Comparison of ENCODE assay signal across 1 cellular context in genomic region chr1:185257116-185257946, GRCh38.
A peak's percentile ranks its signal among the peaks of the same experiment; 100 is the strongest.
TF ChIP-seq lines count a peak whose summit lies in the region.

No MANE protein-coding gene starts in this region.

TF ChIP-seq in HEK293, 187 proteins besides CTCF, POLR2A, EP300 and RAD21:
- TF ChIP-seq ZNF768 (tag by site-specific recombination; IDR thresholded peaks at IDR 0.05): 0 out of 2 replicates have a peak, but pooled peaks have one; percentile 1
- TF ChIP-seq PRDM10 (tag by site-specific recombination; IDR thresholded peaks at IDR 0.05): peak; percentile 40
- TF ChIP-seq ZNF335 (tag by site-specific recombination; conservative IDR thresholded peaks at IDR 0.05): peak; percentile 44; the same call in 1 of the 2 replicates
- 0 out of 2 replicates have a peak, but pooled peaks have one; percentile 31 for TF ChIP-seq IKZF3 (tag by site-specific recombination; IDR thresholded peaks at IDR 0.05)
- TF ChIP-seq ZSCAN5A (tag by site-specific recombination; IDR thresholded peaks at IDR 0.05): 0 out of 2 replicates have a peak, but pooled peaks have one; percentile 18
- TF ChIP-seq WT1 (tag by site-specific recombination; IDR thresholded peaks at IDR 0.05): 0 out of 2 replicates have a peak, but pooled peaks have one; percentile 22
- TF ChIP-seq ZBTB26 (tag by site-specific recombination; optimal IDR thresholded peaks at IDR 0.05): peak; percentile 37
- TF ChIP-seq SP7 (tag by site-specific recombination; IDR thresholded peaks at IDR 0.05): 0 out of 2 replicates have a peak, but pooled peaks have one; percentile 30
- peak; percentile 59; the same call in 1 of the 2 replicates for TF ChIP-seq ZNF341 (tag by site-specific recombination; IDR thresholded peaks at IDR 0.05; ENCODE audit: low read depth)
- TF ChIP-seq GLIS2 (tag by site-specific recombination; IDR thresholded peaks at IDR 0.05): 0 out of 2 replicates have a peak, but pooled peaks have one; percentile 36
- TF ChIP-seq YY1 (tag by site-specific recombination; IDR thresholded peaks at IDR 0.05): peak; percentile 56; the same call in 1 of the 2 replicates
- peak; percentile 37; the same call in 1 of the 2 replicates for TF ChIP-seq ZNF629 (tag by site-specific recombination; IDR thresholded peaks at IDR 0.05)
- TF ChIP-seq ZFP69B (tag by site-specific recombination; IDR thresholded peaks at IDR 0.05): peak; percentile 69
- TF ChIP-seq ZFHX2 (tag by site-specific recombination; conservative IDR thresholded peaks at IDR 0.05): peak; percentile 40
- peak; percentile 43; the same call in 1 of the 2 replicates for TF ChIP-seq EGR2 (tag by site-specific recombination; IDR thresholded peaks at IDR 0.05; ENCODE audit: low read depth)
- 0 out of 2 replicates have a peak, but pooled peaks have one; percentile 37 for TF ChIP-seq ZSCAN23 (tag by site-specific recombination; IDR thresholded peaks at IDR 0.05)
- TF ChIP-seq ZBTB48 (tag by site-specific recombination; IDR thresholded peaks at IDR 0.05): peak; percentile 83
- 0 out of 2 replicates have a peak, but pooled peaks have one; percentile 24 for TF ChIP-seq ZNF24 (tag by site-specific recombination; IDR thresholded peaks at IDR 0.05)
- peak; percentile 77 for TF ChIP-seq ZNF501 (tag by site-specific recombination; IDR thresholded peaks at IDR 0.05)
- peak; percentile 15; the same call in 1 of the 2 replicates for TF ChIP-seq FEZF1 (tag by site-specific recombination; IDR thresholded peaks at IDR 0.05)
- 0 out of 2 replicates have a peak, but pooled peaks have one; percentile 22 for TF ChIP-seq ZNF2 (tag by site-specific recombination; IDR thresholded peaks at IDR 0.05)
- peak; percentile 68 for TF ChIP-seq KLF1 (tag by site-specific recombination; IDR thresholded peaks at IDR 0.05)
- TF ChIP-seq INSM2 (tag by site-specific recombination; IDR thresholded peaks at IDR 0.05): peak; percentile 37; the same call in 1 of the 2 replicates
